Comparison of ENCODE assay signal across 19 cellular contexts in genomic region chr4:96784336-96784735, GRCh38.
DNase-seq lines count a peak whose midpoint lies in the region; ATAC-seq and TF ChIP-seq lines count a peak whose summit lies in the region.
"Had no signal": no experiment of that assay in that cellular context is flagged by ENCODE, and none has a peak within 500 bp of the region (broad histone marks: within the 10 kb centered on the region; RNA-seq: fewer than 3 reads in every experiment).

No MANE protein-coding gene starts in this region.

- 0 out of 3 replicates have a peak, but pooled peaks have one; percentile 23 for ATAC-seq in GM23338
- ATAC-seq: HCT116 had no signal

- H3K27ac Mint-ChIP-seq in GM23338, result no peak overlapping the region
- H3K27ac Mint-ChIP-seq: CD4-positive, CD25-positive, alpha-beta regulatory T cell; CD8-positive, alpha-beta memory T cell; HFFc6 had no signal

- peaks cover 2% of the 10 kb centered on the region for H3K27me3 Mint-ChIP-seq in GM23338 (ENCODE audit: insufficient read depth, low read depth, poor library complexity)
- H3K27me3 Mint-ChIP-seq: CD4-positive, CD25-positive, alpha-beta regulatory T cell; CD8-positive, alpha-beta memory T cell had no signal

- peak overlapping the region; percentile 93 for H3K27ac ChIP-seq in 22Rv1
- H3K27ac ChIP-seq in GM23338 (ENCODE audit: low read depth), result no peak overlapping the region
- H3K27ac ChIP-seq: GM23248, HL-60 had no signal

- H3K4me1 Mint-ChIP-seq in GM23338, result peaks cover 7% of the 10 kb centered on the region; the same call in 2 of the 3 replicates
- H3K4me1 Mint-ChIP-seq: CD4-positive, CD25-positive, alpha-beta regulatory T cell; CD8-positive, alpha-beta memory T cell had no signal

- H3K9me3 Mint-ChIP-seq in GM23338, result no peaks in the 10 kb centered on the region

- no peak overlapping the region for H2AFZ ChIP-seq in GM23338
- H2AFZ ChIP-seq: GM23248 had no signal

- no peaks in the 10 kb centered on the region; the same call in 1 of the 2 replicates for H3K4me1 ChIP-seq in GM23338 (ENCODE audit: insufficient read depth)
- H3K4me1 ChIP-seq: BE2C had no signal

- H3F3A ChIP-seq in GM23338 (replicated peaks; ENCODE audit: low read depth), result no peaks in the 10 kb centered on the region

- H4K20me1 ChIP-seq in GM23338 (replicated peaks; ENCODE audit: insufficient read depth), result no peaks in the 10 kb centered on the region

- TF ChIP-seq CTCF in 22Rv1 (IDR thresholded peaks at IDR 0.05), result no peak
- TF ChIP-seq CTCF in GM23338 (conservative IDR thresholded peaks at IDR 0.05; ENCODE audit: low read depth in 2 of 2), result no peak

- H3K4me3 Mint-ChIP-seq in GM23338, result no peak overlapping the region
- H3K4me3 Mint-ChIP-seq: CD4-positive, CD25-positive, alpha-beta regulatory T cell; CD8-positive, alpha-beta memory T cell; HFFc6 had no signal

- no peak overlapping the region for H3K4me3 ChIP-seq in GM23338
- H3K4me3 ChIP-seq: GM23248 had no signal

- H3K36me3 Mint-ChIP-seq in GM23338 (ENCODE audit: low read depth), result no peaks in the 10 kb centered on the region
- H3K36me3 Mint-ChIP-seq: CD4-positive, CD25-positive, alpha-beta regulatory T cell; CD8-positive, alpha-beta memory T cell had no signal

- H3K9me2 ChIP-seq in GM23338 (ENCODE audit: insufficient read depth), result no peaks in the 10 kb centered on the region

- H3K4me2 ChIP-seq in GM23338, result no peak overlapping the region

- H3K36me3 ChIP-seq in GM23338 (ENCODE audit: insufficient read depth), result no peaks in the 10 kb centered on the region
- H3K36me3 ChIP-seq: BE2C had no signal

- no peak for DNase-seq in GM23338 (ENCODE audit: low spot score)
- peak; percentile 71 for DNase-seq in NCI-H748 treated with DMSO at 0.1 percent for 48 hours (lab: John Stamatoyannopoulos, UW)
- DNase-seq in cerebellum (ENCODE audit: low spot score), result peak; percentile 45
- no peak for DNase-seq in islet precursor cell
- DNase-seq in activated naive CD4-positive, alpha-beta T cell treated with Interleukin-2 at 50 U/mL for 16 hours, result no peak
- DNase-seq in NCI-H2081 treated with DMSO at 0.1 percent for 48 hours (lab: John Stamatoyannopoulos, UW), result no peak
- DNase-seq: ACHN; BE2C; C1 segment of cervical spinal cord; CD4-positive, CD25-positive, alpha-beta regulatory T cell; CD8-positive, alpha-beta memory T cell; DMS 273 treated with DMSO at 0.1 percent for 48 hours; GDM1; GM23248; H7; HFFc6 had no signal

- H3K27me3 ChIP-seq in GM23338 (ENCODE audit: insufficient read depth), result no peaks in the 10 kb centered on the region
- H3K27me3 ChIP-seq: BE2C had no signal

- no peaks in the 10 kb centered on the region for H3K79me2 ChIP-seq in GM23338 (replicated peaks; ENCODE audit: insufficient read depth)

TF ChIP-seq in GM23338, 12 proteins besides CTCF, POLR2A, EP300 and RAD21:
- TF ChIP-seq REST (IDR thresholded peaks at IDR 0.05; ENCODE audit: unreplicated experiment) (no peak), STAT1 (IDR thresholded peaks at IDR 0.05; ENCODE audit: unreplicated experiment) (no peak), EZH2 (IDR thresholded peaks at IDR 0.05; ENCODE audit: low read depth, unreplicated experiment) (no peak), ZNF331 (CRISPR knock-in tag; IDR thresholded peaks at IDR 0.05; ENCODE audit: low read depth) (no peak), ZNF114 (CRISPR knock-in tag; IDR thresholded peaks at IDR 0.05) (no peak), JUNB (IDR thresholded peaks at IDR 0.05; ENCODE audit: unreplicated experiment) (no peak), EZH2phosphoT487 (IDR thresholded peaks at IDR 0.05; ENCODE audit: unreplicated experiment) (no peak), CREB1 (CRISPR knock-in tag; IDR thresholded peaks at IDR 0.05; ENCODE audit: low read depth) (no peak)
- TF ChIP-seq, protein P1, sequence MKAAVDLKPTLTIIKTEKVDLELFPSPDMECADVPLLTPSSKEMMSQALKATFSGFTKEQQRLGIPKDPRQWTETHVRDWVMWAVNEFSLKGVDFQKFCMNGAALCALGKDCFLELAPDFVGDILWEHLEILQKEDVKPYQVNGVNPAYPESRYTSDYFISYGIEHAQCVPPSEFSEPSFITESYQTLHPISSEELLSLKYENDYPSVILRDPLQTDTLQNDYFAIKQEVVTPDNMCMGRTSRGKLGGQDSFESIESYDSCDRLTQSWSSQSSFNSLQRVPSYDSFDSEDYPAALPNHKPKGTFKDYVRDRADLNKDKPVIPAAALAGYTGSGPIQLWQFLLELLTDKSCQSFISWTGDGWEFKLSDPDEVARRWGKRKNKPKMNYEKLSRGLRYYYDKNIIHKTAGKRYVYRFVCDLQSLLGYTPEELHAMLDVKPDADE (IDR thresholded peaks at IDR 0.05), result no peak

Comparison
In these comparisons a context has a peak if more than half of its experiments do, and no peak if none do; other contexts are left out.
1. DNase-seq: peak in NCI-H748 treated with DMSO at 0.1 percent for 48 hours (single experiment) and cerebellum (single experiment); none in GM23338 (single experiment), islet precursor cell (single experiment), activated naive CD4-positive, alpha-beta T cell treated with Interleukin-2 at 50 U/mL for 16 hours (single experiment) and NCI-H2081 treated with DMSO at 0.1 percent for 48 hours (single experiment).